14 cellular contexts compared by ENCODE assay signal in the genomic region with DNA sequence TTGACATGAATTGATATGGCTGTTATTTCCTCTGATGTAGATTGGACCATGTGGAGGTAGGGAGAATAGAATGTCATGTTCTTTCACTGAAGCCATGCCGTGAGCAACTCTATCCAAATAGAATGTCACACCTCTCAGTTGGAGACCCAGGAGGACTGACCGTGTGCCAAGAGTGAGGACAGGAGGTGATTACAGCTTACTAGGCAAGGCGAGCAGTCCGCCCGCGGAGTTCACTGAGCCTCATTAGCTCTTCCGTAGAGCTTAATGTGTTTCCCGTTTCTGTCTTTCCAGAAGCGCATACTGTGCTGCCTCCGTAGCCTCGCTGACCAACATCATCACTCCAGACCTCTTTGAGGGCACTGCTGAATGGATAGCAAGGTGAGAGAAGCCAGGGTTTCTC. TPM values are rescaled to one million over a fixed set of nuclear protein-coding genes. Genes with fewer than 3 reads are reported as not detected.
DNase-seq lines count a peak whose midpoint lies in the region; ATAC-seq and TF ChIP-seq lines count a peak whose summit lies in the region.
"Had no signal": no experiment of that assay in that cellular context is flagged by ENCODE, and none has a peak within 500 bp of the region (broad histone marks: within the 10 kb centered on the region; RNA-seq: fewer than 3 reads in every experiment).

No MANE protein-coding gene starts in this region.

- H3K4me1 ChIP-seq in right atrium auricular region, result peaks cover 0 to 14% of the 10 kb centered on the region in 2 donors
- peaks cover 12 to 16% of the 10 kb centered on the region in 2 donors for H3K4me1 ChIP-seq in gastrocnemius medialis

- H3K9me3 ChIP-seq in right atrium auricular region (no peaks in the 10 kb centered on the region), gastrocnemius medialis (no peaks in the 10 kb centered on the region)

- DNase-seq in LNCaP clone FGC (ENCODE audit: low read depth) (peak; percentile 58), cerebellar nuclear complex (lab: John Stamatoyannopoulos, UW) (peak; percentile 94 to 95), right atrium auricular region (ENCODE audit: low spot score) (no peak), gastrocnemius medialis (peak; percentile 91 to 92), anterior cingulate cortex (lab: John Stamatoyannopoulos, UW) (no peak), GOT3 (lab: John Stamatoyannopoulos, UW) (no peak), SHP77 (lab: John Stamatoyannopoulos, UW) (no peak)
- DNase-seq: AML-193; CD4-positive, CD25-positive, alpha-beta regulatory T cell; DMS53; HCEC 1CT; NCI-H446; NCI-H774; PC-9 had no signal

- peak overlapping the region; percentile 52 to 81 for H3K27ac ChIP-seq in right atrium auricular region
- peak overlapping the region; percentile 80 to 89 (median 86) for H3K27ac ChIP-seq in gastrocnemius medialis
- H3K27ac ChIP-seq: PC-9 had no signal

- in situ Hi-C loops in gastrocnemius medialis (cut with MboI; ENCODE audit: low sequenced_read_pairs in 4 of 4), result no loop called here

- H3K36me3 ChIP-seq in right atrium auricular region (peaks cover 6% of the 10 kb centered on the region), gastrocnemius medialis (peaks cover 0 to 12% of the 10 kb centered on the region in 2 donors)

- H3K27me3 ChIP-seq in right atrium auricular region, result no peaks in the 10 kb centered on the region
- no peaks in the 10 kb centered on the region for H3K27me3 ChIP-seq in gastrocnemius medialis

- H3K4me3 ChIP-seq in LNCaP clone FGC (ENCODE audit: low read depth, low read length) (no peak overlapping the region), right atrium auricular region (no peak overlapping the region), gastrocnemius medialis (peak overlapping the region; percentile 23 to 39 (median 33))
- H3K4me3 ChIP-seq: PC-9 had no signal

- intact Hi-C loops in gastrocnemius medialis (cut with DNase I; ENCODE audit: low total_unique reads), result loop anchor here (2.0 to 5.0 kb wide), 2 partner anchors 208 to 525 kb away; no protein-coding TSS in a partner anchor

- peak; percentile 51 to 54 for TF ChIP-seq POLR2A in gastrocnemius medialis (IDR thresholded peaks at IDR 0.05)

- TF ChIP-seq CTCF in LNCaP clone FGC (IDR thresholded peaks at IDR 0.05; ENCODE audit: control insufficient read depth, extremely low read depth, insufficient read depth) (no peak), right atrium auricular region (IDR thresholded peaks at IDR 0.05) (no peak), gastrocnemius medialis (IDR thresholded peaks at IDR 0.05 in 4 of 5, conservative IDR thresholded peaks at IDR 0.05 in 1 of 5) (no peak)

- ATAC-seq in gastrocnemius medialis, result peak; percentile 97 to 98

RNA-seq across cellular contexts. Expression of gene FNTB, which starts 45.6 kb away (rescaled TPM):
- 10 to 100 TPM; 11.2 to 14.2 TPM for total RNA-seq in right atrium auricular region
- total RNA-seq in gastrocnemius medialis, result 10 to 100 TPM in 3 of 4 donors, 1 to 10 TPM in 1; 6.1 to 40.6 (median 18.0) TPM

Comparison
In these comparisons a context has a peak if more than half of its experiments do, and no peak if none do; other contexts are left out.
1. DNase-seq: peak in LNCaP clone FGC (single experiment), cerebellar nuclear complex (2 of 2) and gastrocnemius medialis (2 of 2); none in right atrium auricular region (single experiment), anterior cingulate cortex (0 of 58), GOT3 (single experiment) and SHP77 (0 of 2).
2. H3K4me3 ChIP-seq: peak in gastrocnemius medialis (4 of 4); none in LNCaP clone FGC (single experiment) and right atrium auricular region (0 of 2).